Comparison of ENCODE assay signal across 10 cellular contexts in genomic region chr2:66587216-66587615, GRCh38.
DNase-seq lines count a peak whose midpoint lies in the region; ATAC-seq and TF ChIP-seq lines count a peak whose summit lies in the region.
"Had no signal": no experiment of that assay in that cellular context is flagged by ENCODE, and none has a peak within 500 bp of the region (broad histone marks: within the 10 kb centered on the region; RNA-seq: fewer than 3 reads in every experiment).

No MANE protein-coding gene starts in this region.

- no peak overlapping the region for H3K27ac ChIP-seq in liver (ENCODE audit: low read depth in 1 of 2, low read length in 2 of 2)

- no peaks in the 10 kb centered on the region for H3K9me3 Mint-ChIP-seq in Calu3 (ENCODE audit: low read depth, unreplicated experiment)
- peaks cover 0 to 10% (median 2%) of the 10 kb centered on the region in 9 donors for H3K9me3 Mint-ChIP-seq in naive thymus-derived CD8-positive, alpha-beta T cell
- H3K9me3 Mint-ChIP-seq: natural killer cell treated with Interleukin-12 subunit alpha and Interleukin-12 subunit beta and Interleukin-15 and Interleukin-18, amount 100 ng/mL, for 72 hours had no signal

- CTCF ChIA-PET in Calu3 (lab: Charles Lee): interaction anchor here (1.2 to 1.6 kb wide), 2 partner anchors 11 to 628 kb away, joined by 4 to 6 read pairs; no protein-coding TSS in a partner anchor

- no peak overlapping the region for H3K4me3 Mint-ChIP-seq in Calu3 (ENCODE audit: low read depth, unreplicated experiment)
- H3K4me3 Mint-ChIP-seq in naive thymus-derived CD8-positive, alpha-beta T cell: no peak overlapping the region
- H3K4me3 Mint-ChIP-seq: activated CD4-positive, alpha-beta T cell treated with anti-CD3 and anti-CD28 coated beads for 36 hours; natural killer cell treated with Interleukin-12 subunit alpha and Interleukin-12 subunit beta and Interleukin-15 and Interleukin-18, amount 100 ng/mL, for 72 hours had no signal

- POLR2A ChIA-PET in naive thymus-derived CD8-positive, alpha-beta T cell (lab: Charles Lee): no interaction called here

- no peaks in the 10 kb centered on the region for H3K4me1 Mint-ChIP-seq in Calu3 (ENCODE audit: low read depth, unreplicated experiment)
- no peaks in the 10 kb centered on the region for H3K4me1 Mint-ChIP-seq in naive thymus-derived CD8-positive, alpha-beta T cell
- H3K4me1 Mint-ChIP-seq: activated CD4-positive, alpha-beta T cell treated with anti-CD3 and anti-CD28 coated beads for 36 hours had no signal

- H3K9ac ChIP-seq in liver (ENCODE audit: low read depth in 1 of 2, low read length in 2 of 2): no peak overlapping the region

- H3K27me3 ChIP-seq in liver (ENCODE audit: control insufficient read depth in 4 of 4, insufficient read depth in 4 of 4, low read length in 3 of 4): peaks cover 0 to 22% (median under 1%) of the 10 kb centered on the region in 4 donors

- no TSS peak for BruUV-seq in Calu3 (replicated peaks; lab: Mats Ljungman, UMichigan)

- 40% methylated on average over 4 of the region's 4 CpGs for WGBS in liver

- ATAC-seq in naive thymus-derived CD8-positive, alpha-beta T cell: no peak
- ATAC-seq: activated CD4-positive, alpha-beta T cell treated with anti-CD3 and anti-CD28 coated beads for 36 hours; natural killer cell treated with Interleukin-12 subunit alpha and Interleukin-12 subunit beta and Interleukin-15 and Interleukin-18, amount 100 ng/mL, for 72 hours had no signal

- no peaks in the 10 kb centered on the region for H3K36me3 Mint-ChIP-seq in Calu3 (ENCODE audit: insufficient read depth, unreplicated experiment)
- H3K36me3 Mint-ChIP-seq in naive thymus-derived CD8-positive, alpha-beta T cell: no peaks in the 10 kb centered on the region
- H3K36me3 Mint-ChIP-seq: natural killer cell treated with Interleukin-12 subunit alpha and Interleukin-12 subunit beta and Interleukin-15 and Interleukin-18, amount 100 ng/mL, for 72 hours had no signal

- intact Hi-C loops in Calu3 (cut with micrococcal nuclease; ENCODE audit: unreplicated experiment): no loop called here

- DNase-seq in Calu3 (peak; percentile 39), HuH-7 (ENCODE audit: low spot score) (peak; percentile 78), UCSD-AML1 (lab: John Stamatoyannopoulos, UW; ENCODE audit: unreplicated experiment) (peak; percentile 14), hippocampal formation (lab: John Stamatoyannopoulos, UW) (no peak), NCI-H2196 treated with DMSO at 0.1 percent for 48 hours (lab: John Stamatoyannopoulos, UW; ENCODE audit: unreplicated experiment) (no peak), C1 segment of cervical spinal cord (lab: John Stamatoyannopoulos, UW) (no peak)
- no peak for DNase-seq in naive thymus-derived CD8-positive, alpha-beta T cell
- DNase-seq: activated CD4-positive, alpha-beta T cell treated with anti-CD3 and anti-CD28 coated beads for 36 hours had no signal

- TF ChIP-seq CTCF in Calu3 (IDR thresholded peaks at IDR 0.05; ENCODE audit: unreplicated experiment) (peak; percentile 41), liver (IDR thresholded peaks at IDR 0.05; ENCODE audit: low read depth, low read length, missing input control) (peak; percentile 17)

- H3K27ac Mint-ChIP-seq in Calu3 (ENCODE audit: unreplicated experiment): no peak overlapping the region
- no peak overlapping the region for H3K27ac Mint-ChIP-seq in naive thymus-derived CD8-positive, alpha-beta T cell
- H3K27ac Mint-ChIP-seq: activated CD4-positive, alpha-beta T cell treated with anti-CD3 and anti-CD28 coated beads for 36 hours; natural killer cell treated with Interleukin-12 subunit alpha and Interleukin-12 subunit beta and Interleukin-15 and Interleukin-18, amount 100 ng/mL, for 72 hours had no signal

- H3K4me1 ChIP-seq in liver (ENCODE audit: control insufficient read depth in 4 of 4, insufficient read depth in 4 of 4, low read length in 3 of 4): no peaks in the 10 kb centered on the region

- no peaks in the 10 kb centered on the region for H3K36me3 ChIP-seq in liver (ENCODE audit: control insufficient read depth in 4 of 4, insufficient read depth in 3 of 4, low read depth in 1 of 4, low read length in 3 of 4)

- H3K4me3 ChIP-seq in liver (ENCODE audit: low read depth in 1 of 3, low read length in 3 of 3): no peak overlapping the region

- no peaks in the 10 kb centered on the region for H3K9me3 ChIP-seq in liver (ENCODE audit: control insufficient read depth in 4 of 4, low read length in 3 of 4)

- TF ChIP-seq RAD21 in liver (IDR thresholded peaks at IDR 0.05): peak; percentile 55 to 81

- H3K27me3 Mint-ChIP-seq in Calu3 (ENCODE audit: unreplicated experiment): no peaks in the 10 kb centered on the region
- peaks cover 0 to 12% (median 5%) of the 10 kb centered on the region in 5 donors for H3K27me3 Mint-ChIP-seq in naive thymus-derived CD8-positive, alpha-beta T cell

TF ChIP-seq in liver, 16 proteins besides CTCF, POLR2A, EP300 and RAD21:
- TF ChIP-seq TAF1 (conservative IDR thresholded peaks at IDR 0.05) (no peak), JUND (IDR thresholded peaks at IDR 0.05) (no peak), RXRA (IDR thresholded peaks at IDR 0.05) (no peak), ZBTB33 (IDR thresholded peaks at IDR 0.05) (no peak), MAX (IDR thresholded peaks at IDR 0.05) (no peak), YY1 (IDR thresholded peaks at IDR 0.05) (no peak), FOXA2 (IDR thresholded peaks at IDR 0.05) (no peak), ATF3 (IDR thresholded peaks at IDR 0.05) (no peak), HNF4G (IDR thresholded peaks at IDR 0.05) (no peak), HNF4A (conservative IDR thresholded peaks at IDR 0.05) (no peak), REST (IDR thresholded peaks at IDR 0.05) (no peak), FOXA1 (IDR thresholded peaks at IDR 0.05) (no peak), SP1 (IDR thresholded peaks at IDR 0.05) (no peak), GABPA (IDR thresholded peaks at IDR 0.05 in 1 of 2, conservative IDR thresholded peaks at IDR 0.05 in 1 of 2) (no peak), EGR1 (IDR thresholded peaks at IDR 0.05; ENCODE audit: low read depth in 2 of 2) (no peak), NR2F2 (IDR thresholded peaks at IDR 0.05) (no peak)

Comparison
In these comparisons a context has a peak if more than half of its experiments do, and no peak if none do; other contexts are left out.
1. DNase-seq: peak in Calu3 (single experiment), HuH-7 (single experiment) and UCSD-AML1 (single experiment); none in hippocampal formation (0 of 2), NCI-H2196 treated with DMSO at 0.1 percent for 48 hours (single experiment), naive thymus-derived CD8-positive, alpha-beta T cell (0 of 10) and C1 segment of cervical spinal cord (0 of 14).